ENCODE assay signal across 18 cellular contexts in the genomic region with DNA sequence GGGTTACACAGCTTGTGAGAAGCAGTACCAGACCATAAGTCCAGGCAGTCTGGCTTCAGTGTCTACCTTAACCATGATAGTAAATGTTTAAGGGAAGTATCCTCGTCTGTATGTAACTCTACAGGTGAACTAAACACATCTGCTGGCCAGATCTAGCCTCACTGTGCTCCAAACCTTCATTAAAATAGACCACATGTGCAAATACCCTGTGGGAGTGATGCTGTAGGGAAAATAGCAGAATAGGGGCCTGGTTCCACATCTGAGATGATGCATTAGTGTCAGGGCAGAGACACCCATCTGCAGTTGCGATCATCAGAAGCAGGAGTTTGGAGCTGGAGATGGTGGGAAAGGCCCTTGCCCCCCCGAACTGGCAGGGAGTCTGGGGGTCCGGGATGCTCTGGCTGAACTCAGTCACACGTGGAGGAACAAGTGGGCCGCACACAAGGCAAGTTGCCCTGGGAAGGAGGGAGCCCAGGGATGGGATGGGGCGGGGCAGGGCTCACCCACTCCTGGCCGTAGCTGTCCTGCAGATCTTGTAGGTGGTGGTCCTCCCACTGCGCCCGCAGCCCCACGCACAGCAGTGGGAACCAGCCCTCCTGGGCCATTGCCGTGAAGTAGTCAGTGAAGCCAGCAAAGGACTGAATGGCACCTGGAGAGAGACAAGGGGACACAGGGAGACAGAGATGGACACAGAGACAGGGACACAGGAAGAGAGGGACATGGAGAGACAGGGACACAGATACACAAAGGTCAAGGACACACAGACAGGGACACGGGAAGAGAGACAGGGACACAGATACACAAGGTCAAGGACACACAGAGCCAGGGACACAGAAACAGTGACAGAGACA. TPM values are rescaled to one million over a fixed set of nuclear protein-coding genes. Genes with fewer than 3 reads are reported as not detected.
DNase-seq lines count a peak whose midpoint lies in the region; ATAC-seq, FAIRE-seq and TF ChIP-seq lines count a peak whose summit lies in the region.
"Had no signal": no experiment of that assay in that cellular context is flagged by ENCODE, and none has a peak within 500 bp of the region (broad histone marks: within the 10 kb centered on the region; RNA-seq: fewer than 3 reads in every experiment).

No MANE protein-coding gene starts in this region.

- DNase-seq in A549 (ENCODE audit: low read depth in 1 of 2, low spot score in 1 of 2) (no peak), K562 (ENCODE audit: extremely low read depth in 1 of 4, low spot score in 3 of 4) (no peak), pons (ENCODE audit: low spot score) (no peak), spleen (no peak)
- DNase-seq: CD8-positive, alpha-beta memory T cell; DMS79; NCI-H1048; NCI-H1436 treated with DMSO at 0.1 percent for 48 hours; NCI-H2029 treated with DMSO at 0.1 percent for 48 hours; NCI-H774 had no signal

- POLR2A ChIA-PET in A549 (lab: Yijun Ruan, JAX), result interaction anchor here (0.7 kb wide), 1 partner anchor 79 kb away, joined by 3 read pairs; no protein-coding TSS in a partner anchor
- POLR2A ChIA-PET in K562 (lab: Yijun Ruan, JAX), result no interaction called here

- peak; percentile 76 for FAIRE-seq in A549 (lab: Jason Lieb, UNC)
- no peak for FAIRE-seq in K562 (lab: Jason Lieb, UNC)
- FAIRE-seq: A204.1, D721Med, GM19239, H54 had no signal

- no peak for TF ChIP-seq CTCF in A549 (IDR thresholded peaks at IDR 0.05)
- TF ChIP-seq CTCF in K562 (IDR thresholded peaks at IDR 0.05 in 2 of 3, conservative IDR thresholded peaks at IDR 0.05 in 1 of 3; ENCODE audit: insufficient read depth in 2 of 3, low read depth in 1 of 3, low read length in 3 of 3), result no peak
- TF ChIP-seq CTCF in spleen (IDR thresholded peaks at IDR 0.05 in 8 of 11, conservative IDR thresholded peaks at IDR 0.05 in 3 of 11), result no peak

- H3K4me2 ChIP-seq in A549 (no peak overlapping the region), K562 (ENCODE audit: insufficient read depth, low read length) (no peak overlapping the region)
- H3K4me2 ChIP-seq: BLaER1 treated with 17β-estradiol and CSF1 and Interleukin-3, amounts not matched to agents 10 nM and 100 nM had no signal

- peaks cover 6% of the 10 kb centered on the region for H3K9me1 ChIP-seq in K562 (ENCODE audit: control insufficient read depth, insufficient read depth, low read length)

- H3K27me3 ChIP-seq in K562 (ENCODE audit: control insufficient read depth in 2 of 2, insufficient read depth in 2 of 2, low read length in 2 of 2) (peaks cover 0 to 11% of the 10 kb centered on the region in 2 experiments; a peak in 3 of 5 replicates), spleen (replicated peaks in 1 of 7) (peaks cover 0 to 21% (median 5%) of the 10 kb centered on the region in 7 donors)
- H3K27me3 ChIP-seq: BLaER1 treated with 17β-estradiol and CSF1 and Interleukin-3, amounts not matched to agents 10 nM and 100 nM had no signal

- ATAC-seq in A549, result no peak
- ATAC-seq in K562, result no peak

- no peaks in the 10 kb centered on the region for H3K79me2 ChIP-seq in K562 (ENCODE audit: control insufficient read depth, insufficient read depth, low read length)

- peak overlapping the region in 1 of 2 experiments; percentile 61; a peak in 1 of 4 replicates for H3K9ac ChIP-seq in K562 (ENCODE audit: insufficient read depth in 1 of 2, low read depth in 2 of 2, low read length in 2 of 2)
- H3K9ac ChIP-seq: BLaER1 treated with 17β-estradiol and CSF1 and Interleukin-3, amounts not matched to agents 10 nM and 100 nM had no signal

- in situ Hi-C loops in K562 (cut with MboI), result no loop called here

- WGBS in A549 (ENCODE audit: missing lambda C conversion rate), result 56% methylated on average over 13 of the region's 13 CpGs
- 33% methylated on average over 10 of the region's 13 CpGs for WGBS in K562 (ENCODE audit: insufficient coverage, low coverage, missing lambda C conversion rate)
- WGBS in spleen, 5 donors, result 75 to 83% (median 79%) methylated on average over 13 of the region's 13 CpGs

- intact Hi-C loops in K562 (cut with micrococcal nuclease), result no loop called here
- intact Hi-C loops in spleen (cut with DNase I; ENCODE audit: low total_unique reads), result loop anchor here (10.0 kb wide), 1 partner anchor 162 kb away; a partner anchor contains a TSS

- TF ChIP-seq EP300 in A549 (IDR thresholded peaks at IDR 0.05) (no peak), K562 (IDR thresholded peaks at IDR 0.05; ENCODE audit: low read length) (no peak)

- TF ChIP-seq POLR2A in A549 (IDR thresholded peaks at IDR 0.05; ENCODE audit: low read length), result no peak
- TF ChIP-seq POLR2A in K562 (conservative IDR thresholded peaks at IDR 0.05), result no peak
- TF ChIP-seq POLR2A in spleen (IDR thresholded peaks at IDR 0.05), result no peak

- BruUV-seq in K562 (replicated peaks; lab: Mats Ljungman, UMichigan), result no TSS peak

- CTCF ChIA-PET in A549 (lab: Yijun Ruan, JAX) (interaction anchor here (0.8 to 1.3 kb wide), 5 partner anchors 10 to 108 kb away, joined by 3 to 5 read pairs (median 3); a partner anchor contains a TSS), K562 (lab: Yijun Ruan, JAX; ENCODE audit: low intra/inter-chr PET ratio) (no interaction called here)

- H3K4me3 ChIP-seq in A549 (no peak overlapping the region), K562 (no peak overlapping the region), spleen (no peak overlapping the region)
- H3K4me3 ChIP-seq: BLaER1 treated with 17β-estradiol and CSF1 and Interleukin-3, amounts not matched to agents 10 nM and 100 nM had no signal

- H3K27ac ChIP-seq in A549 (no peak overlapping the region), K562 (ENCODE audit: extremely low read depth, low read depth, low read length) (no peak overlapping the region), spleen (no peak overlapping the region)
- H3K27ac ChIP-seq: BLaER1 treated with 17β-estradiol and CSF1 and Interleukin-3, amounts not matched to agents 10 nM and 100 nM; RWPE1 had no signal

- H3K9me3 ChIP-seq in A549 (no peaks in the 10 kb centered on the region), K562 (replicated peaks; ENCODE audit: control insufficient read depth, insufficient read depth, low read depth, low read length) (no peaks in the 10 kb centered on the region; the same call in 1 of the 2 replicates), spleen (no peaks in the 10 kb centered on the region)
- H3K9me3 ChIP-seq: BLaER1 treated with 17β-estradiol and CSF1 and Interleukin-3, amounts not matched to agents 10 nM and 100 nM had no signal

- H3K36me3 ChIP-seq in K562 (ENCODE audit: control insufficient read depth, insufficient read depth, low read length) (peaks cover 18% of the 10 kb centered on the region; the same call in 2 of the 3 replicates), spleen (peaks cover 0 to 28% (median 2%) of the 10 kb centered on the region in 6 donors)

- H2AFZ ChIP-seq in K562 (ENCODE audit: low read depth, low read length), result no peak overlapping the region

- TF ChIP-seq RAD21 in A549 (conservative IDR thresholded peaks at IDR 0.05 in 1 of 2, IDR thresholded peaks at IDR 0.05 in 1 of 2) (no peak), K562 (CRISPR knock-in tag; conservative IDR thresholded peaks at IDR 0.05 in 1 of 2, IDR thresholded peaks at IDR 0.05 in 1 of 2) (no peak)

- H3K4me1 ChIP-seq in A549 (no peaks in the 10 kb centered on the region), K562 (replicated peaks in 1 of 2; ENCODE audit: control insufficient read depth in 2 of 2, insufficient read depth in 2 of 2, low read length in 2 of 2) (peaks cover 4 to 40% of the 10 kb centered on the region in 2 experiments; a peak in 3 of 5 replicates), spleen (peaks cover 0 to 20% (median 3%) of the 10 kb centered on the region in 6 donors)

- peaks cover 9% of the 10 kb centered on the region for H4K20me1 ChIP-seq in K562 (replicated peaks; ENCODE audit: control insufficient read depth, insufficient read depth, low read length)

RNA-seq across cellular contexts. Expression of a gene that starts 7.3 kb away (rescaled TPM):
- polyA plus RNA-seq in A549 (2011; rRNA removed), result 335 and 446 TPM in 2 replicates
- polyA plus RNA-seq in A549 (2012; cell fraction: cytosol; rRNA removed), result 741 and 749 TPM in 2 replicates
- 488 and 490 TPM in 2 replicates for polyA plus RNA-seq in A549 (2012; cell fraction: nucleus; rRNA removed)
- 257 to 282 TPM (median 257 TPM) in 3 replicates for polyA plus RNA-seq in A549 (2017; fragmentation: RNase III; extraction: RNeasy Plus Mini Kit Qiagen cat#74134 plus additional on column Dnase treatment)
- 346 and 499 TPM in 2 replicates for polyA minus RNA-seq in A549 (2011; rRNA and poly(A)+ RNA removed)
- 68.3 and 181 TPM in 2 replicates for total RNA-seq in K562 (2011; cell fraction: chromatin; rRNA removed; ENCODE audit: low replicate concordance)
- 322 and 336 TPM in 2 replicates for total RNA-seq in K562 (2011; cell fraction: nucleolus; rRNA removed)
- total RNA-seq in K562 (2011; cell fraction: nucleoplasm; rRNA removed), result 256 and 280 TPM in 2 replicates
- total RNA-seq in K562 (2014; rRNA removed), result 161 and 202 TPM in 2 replicates
- total RNA-seq in K562 (2014; rRNA removed; fragmentation: Illumina TruSeq; extraction: Trizol), result 101 and 120 TPM in 2 replicates
- 124 and 134 TPM in 2 replicates for total RNA-seq in K562 (2015; rRNA removed; fragmentation: Illumina TruSeq; extraction: Trizol)
- 142 and 162 TPM in 2 replicates for total RNA-seq in K562 (2021)
- 189 and 205 TPM in 2 replicates for polyA plus RNA-seq in K562 (2011; rRNA removed)
- 306 and 458 TPM in 2 replicates for polyA plus RNA-seq in K562 (2011; cell fraction: cytosol; rRNA removed)
- polyA plus RNA-seq in K562 (2011; cell fraction: nucleus; rRNA removed), result 165 and 200 TPM in 2 replicates
- 129 and 174 TPM in 2 replicates for polyA plus RNA-seq in K562 (2012)
- polyA plus RNA-seq in K562 (2014; fragmentation: Illumina TruSeq; extraction: Trizol), result 156 and 158 TPM in 2 replicates
- 10 to 100 TPM; 73.8 to 78.2 TPM for polyA plus RNA-seq in K562 (2014; fragmentation: Nextera tagmentation; extraction: Ambion mirVana)
- 194 and 231 TPM in 2 replicates for polyA plus RNA-seq in K562 (2014; rRNA removed)
- 135 and 206 TPM in 2 replicates for polyA minus RNA-seq in K562 (2011; rRNA and poly(A)+ RNA removed)
- 70.2 and 86.0 TPM in 2 replicates for polyA minus RNA-seq in K562 (2011; cell fraction: cytosol; rRNA and poly(A)+ RNA removed)
- polyA minus RNA-seq in K562 (2011; cell fraction: nucleus; rRNA and poly(A)+ RNA removed), result 29.9 and 42.4 TPM in 2 replicates
- 10 to 100 TPM; 47.6 to 67.7 (median 50.4) TPM for total RNA-seq in spleen
- polyA plus RNA-seq in spleen, result 10 to 100 TPM; 57.9 to 88.7 (median 78.7) TPM

RNA-seq across cellular contexts. Expression of a gene that starts 10.7 kb away (rescaled TPM):
- polyA plus RNA-seq in A549 (2011; rRNA removed), result not detected in 2 replicates
- 0.03 TPM in 1 of 2 replicates, not detected in the other for polyA plus RNA-seq in A549 (2012; cell fraction: cytosol; rRNA removed)
- 0.11 and 0.16 TPM in 2 replicates for polyA plus RNA-seq in A549 (2012; cell fraction: nucleus; rRNA removed)
- 0.05 TPM in 1 of 3 replicates, not detected in the others for polyA plus RNA-seq in A549 (2017; fragmentation: RNase III; extraction: RNeasy Plus Mini Kit Qiagen cat#74134 plus additional on column Dnase treatment)
- polyA minus RNA-seq in A549 (2011; rRNA and poly(A)+ RNA removed), result not detected in 2 replicates
- 0.30 TPM in 1 of 2 replicates, not detected in the other for total RNA-seq in K562 (2011; cell fraction: chromatin; rRNA removed; ENCODE audit: low replicate concordance)
- 0.39 and 0.50 TPM in 2 replicates for total RNA-seq in K562 (2011; cell fraction: nucleolus; rRNA removed)
- total RNA-seq in K562 (2011; cell fraction: nucleoplasm; rRNA removed), result 0.22 TPM in 1 of 2 replicates, not detected in the other
- total RNA-seq in K562 (2014; rRNA removed), result not detected in 2 replicates
- not detected in 2 replicates for total RNA-seq in K562 (2014; rRNA removed; fragmentation: Illumina TruSeq; extraction: Trizol)
- not detected in 2 replicates for total RNA-seq in K562 (2015; rRNA removed; fragmentation: Illumina TruSeq; extraction: Trizol)
- not detected in 2 replicates for total RNA-seq in K562 (2021)
- 0.12 and 0.15 TPM in 2 replicates for polyA plus RNA-seq in K562 (2011; rRNA removed)
- 0.12 and 0.16 TPM in 2 replicates for polyA plus RNA-seq in K562 (2011; cell fraction: cytosol; rRNA removed)
- 0.38 and 0.51 TPM in 2 replicates for polyA plus RNA-seq in K562 (2011; cell fraction: nucleus; rRNA removed)
- 0.08 and 0.19 TPM in 2 replicates for polyA plus RNA-seq in K562 (2012)
- not detected in 2 replicates for polyA plus RNA-seq in K562 (2014; fragmentation: Illumina TruSeq; extraction: Trizol)
- polyA plus RNA-seq in K562 (2014; fragmentation: Nextera tagmentation; extraction: Ambion mirVana), result not detected
- not detected in 2 replicates for polyA plus RNA-seq in K562 (2014; rRNA removed)
- polyA minus RNA-seq in K562 (2011; rRNA and poly(A)+ RNA removed), result not detected in 2 replicates
- polyA minus RNA-seq in K562 (2011; cell fraction: cytosol; rRNA and poly(A)+ RNA removed), result not detected in 2 replicates
- polyA minus RNA-seq in K562 (2011; cell fraction: nucleus; rRNA and poly(A)+ RNA removed), result not detected in 2 replicates
- not detected for total RNA-seq in spleen
- polyA plus RNA-seq in spleen, result not detected
- total RNA-seq: CD8-positive, alpha-beta memory T cell; MCF 10A; NCI-H460 had no signal
- polyA plus RNA-seq: CD8-positive, alpha-beta memory T cell had no signal

RNA-seq across cellular contexts. Expression of a gene that starts 19.5 kb away (rescaled TPM):
- not detected in 2 replicates for polyA plus RNA-seq in A549 (2011; rRNA removed)
- 0.03 TPM in 1 of 2 replicates, not detected in the other for polyA plus RNA-seq in A549 (2012; cell fraction: cytosol; rRNA removed)
- polyA plus RNA-seq in A549 (2012; cell fraction: nucleus; rRNA removed), result not detected in 2 replicates
- not detected in 3 replicates for polyA plus RNA-seq in A549 (2017; fragmentation: RNase III; extraction: RNeasy Plus Mini Kit Qiagen cat#74134 plus additional on column Dnase treatment)
- not detected in 2 replicates for polyA minus RNA-seq in A549 (2011; rRNA and poly(A)+ RNA removed)
- not detected in 2 replicates for total RNA-seq in K562 (2011; cell fraction: chromatin; rRNA removed; ENCODE audit: low replicate concordance)
- not detected in 2 replicates for total RNA-seq in K562 (2011; cell fraction: nucleolus; rRNA removed)
- total RNA-seq in K562 (2011; cell fraction: nucleoplasm; rRNA removed), result not detected in 2 replicates
- total RNA-seq in K562 (2014; rRNA removed), result not detected in 2 replicates
- total RNA-seq in K562 (2014; rRNA removed; fragmentation: Illumina TruSeq; extraction: Trizol), result not detected in 2 replicates
- total RNA-seq in K562 (2015; rRNA removed; fragmentation: Illumina TruSeq; extraction: Trizol), result not detected in 2 replicates
- not detected in 2 replicates for total RNA-seq in K562 (2021)
- 0.08 TPM in 1 of 2 replicates, not detected in the other for polyA plus RNA-seq in K562 (2011; rRNA removed)
- not detected in 2 replicates for polyA plus RNA-seq in K562 (2011; cell fraction: cytosol; rRNA removed)
- polyA plus RNA-seq in K562 (2011; cell fraction: nucleus; rRNA removed), result not detected in 2 replicates
- not detected in 2 replicates for polyA plus RNA-seq in K562 (2012)
- not detected in 2 replicates for polyA plus RNA-seq in K562 (2014; fragmentation: Illumina TruSeq; extraction: Trizol)
- polyA plus RNA-seq in K562 (2014; fragmentation: Nextera tagmentation; extraction: Ambion mirVana), result not detected
- polyA plus RNA-seq in K562 (2014; rRNA removed), result 0.12 TPM in 1 of 2 replicates, not detected in the other
- polyA minus RNA-seq in K562 (2011; rRNA and poly(A)+ RNA removed), result not detected in 2 replicates
- polyA minus RNA-seq in K562 (2011; cell fraction: cytosol; rRNA and poly(A)+ RNA removed), result not detected in 2 replicates
- not detected in 2 replicates for polyA minus RNA-seq in K562 (2011; cell fraction: nucleus; rRNA and poly(A)+ RNA removed)
- total RNA-seq in spleen, result under 1 TPM in 1 of 7 donors, not detected in 6; 0.17 TPM
- under 1 TPM in 2 of 3 donors, not detected in 1; 0.13 to 0.14 TPM for polyA plus RNA-seq in spleen
- total RNA-seq: CD8-positive, alpha-beta memory T cell; MCF 10A; NCI-H460 had no signal
- polyA plus RNA-seq: CD8-positive, alpha-beta memory T cell had no signal

RNA-seq across cellular contexts. Expression of a gene that starts 24.6 kb away (rescaled TPM):
- polyA plus RNA-seq in A549 (2011; rRNA removed) (0.28 TPM in 2 replicates), A549 (2017; fragmentation: RNase III; extraction: RNeasy Plus Mini Kit Qiagen cat#74134 plus additional on column Dnase treatment) (0.67 to 1.1 TPM (median 0.89 TPM) in 3 replicates), K562 (2011; rRNA removed) (not detected in 2 replicates), K562 (2014; fragmentation: Illumina TruSeq; extraction: Trizol) (not detected in 2 replicates), K562 (2014; fragmentation: Nextera tagmentation; extraction: Ambion mirVana) (not detected), K562 (2014; rRNA removed) (not detected in 2 replicates), spleen (under 1 TPM; 0.05 to 0.33 (median 0.19) TPM)
- polyA plus RNA-seq in A549 (2012; cell fraction: cytosol; rRNA removed), result 0.21 and 0.57 TPM in 2 replicates
- 0.18 and 0.44 TPM in 2 replicates for polyA plus RNA-seq in A549 (2012; cell fraction: nucleus; rRNA removed)
- 0.25 and 0.39 TPM in 2 replicates for polyA minus RNA-seq in A549 (2011; rRNA and poly(A)+ RNA removed)
- not detected in 2 replicates for total RNA-seq in K562 (2011; cell fraction: chromatin; rRNA removed; ENCODE audit: low replicate concordance)
- not detected in 2 replicates for total RNA-seq in K562 (2011; cell fraction: nucleolus; rRNA removed)
- total RNA-seq in K562 (2011; cell fraction: nucleoplasm; rRNA removed), result not detected in 2 replicates
- total RNA-seq in K562 (2014; rRNA removed) (0.05 TPM in 1 of 2 replicates, not detected in the other), K562 (2014; rRNA removed; fragmentation: Illumina TruSeq; extraction: Trizol) (not detected in 2 replicates), K562 (2015; rRNA removed; fragmentation: Illumina TruSeq; extraction: Trizol) (not detected in 2 replicates), K562 (2021) (not detected in 2 replicates), spleen (not detected)
- polyA plus RNA-seq in K562 (2011; cell fraction: cytosol; rRNA removed), result not detected in 2 replicates
- not detected in 2 replicates for polyA plus RNA-seq in K562 (2011; cell fraction: nucleus; rRNA removed)
- polyA plus RNA-seq in K562 (2012), result not detected in 2 replicates
- polyA minus RNA-seq in K562 (2011; rRNA and poly(A)+ RNA removed), result not detected in 2 replicates
- polyA minus RNA-seq in K562 (2011; cell fraction: cytosol; rRNA and poly(A)+ RNA removed), result not detected in 2 replicates
- not detected in 2 replicates for polyA minus RNA-seq in K562 (2011; cell fraction: nucleus; rRNA and poly(A)+ RNA removed)
- total RNA-seq: CD8-positive, alpha-beta memory T cell; MCF 10A; NCI-H460 had no signal
- polyA plus RNA-seq: CD8-positive, alpha-beta memory T cell had no signal

RNA-seq across cellular contexts. Expression of a gene that starts 33.2 kb away (rescaled TPM):
- polyA plus RNA-seq in A549 (2011; rRNA removed) (not detected in 2 replicates), A549 (2017; fragmentation: RNase III; extraction: RNeasy Plus Mini Kit Qiagen cat#74134 plus additional on column Dnase treatment) (not detected in 3 replicates), K562 (2011; rRNA removed) (not detected in 2 replicates), K562 (2014; fragmentation: Illumina TruSeq; extraction: Trizol) (not detected in 2 replicates), K562 (2014; fragmentation: Nextera tagmentation; extraction: Ambion mirVana) (not detected), K562 (2014; rRNA removed) (not detected in 2 replicates), spleen (not detected)
- not detected in 2 replicates for polyA plus RNA-seq in A549 (2012; cell fraction: cytosol; rRNA removed)
- not detected in 2 replicates for polyA plus RNA-seq in A549 (2012; cell fraction: nucleus; rRNA removed)
- not detected in 2 replicates for polyA minus RNA-seq in A549 (2011; rRNA and poly(A)+ RNA removed)
- not detected in 2 replicates for total RNA-seq in K562 (2011; cell fraction: chromatin; rRNA removed; ENCODE audit: low replicate concordance)
- not detected in 2 replicates for total RNA-seq in K562 (2011; cell fraction: nucleolus; rRNA removed)
- total RNA-seq in K562 (2011; cell fraction: nucleoplasm; rRNA removed), result not detected in 2 replicates
- total RNA-seq in K562 (2014; rRNA removed) (not detected in 2 replicates), K562 (2014; rRNA removed; fragmentation: Illumina TruSeq; extraction: Trizol) (not detected in 2 replicates), K562 (2015; rRNA removed; fragmentation: Illumina TruSeq; extraction: Trizol) (not detected in 2 replicates), K562 (2021) (not detected in 2 replicates), spleen (not detected)
- polyA plus RNA-seq in K562 (2011; cell fraction: cytosol; rRNA removed), result not detected in 2 replicates
- not detected in 2 replicates for polyA plus RNA-seq in K562 (2011; cell fraction: nucleus; rRNA removed)
- not detected in 2 replicates for polyA plus RNA-seq in K562 (2012)
- not detected in 2 replicates for polyA minus RNA-seq in K562 (2011; rRNA and poly(A)+ RNA removed)
- not detected in 2 replicates for polyA minus RNA-seq in K562 (2011; cell fraction: cytosol; rRNA and poly(A)+ RNA removed)
- not detected in 2 replicates for polyA minus RNA-seq in K562 (2011; cell fraction: nucleus; rRNA and poly(A)+ RNA removed)
- total RNA-seq: CD8-positive, alpha-beta memory T cell; MCF 10A; NCI-H460 had no signal
- polyA plus RNA-seq: CD8-positive, alpha-beta memory T cell had no signal
